1 cellular context compared by ENCODE assay signal in the genomic region with DNA sequence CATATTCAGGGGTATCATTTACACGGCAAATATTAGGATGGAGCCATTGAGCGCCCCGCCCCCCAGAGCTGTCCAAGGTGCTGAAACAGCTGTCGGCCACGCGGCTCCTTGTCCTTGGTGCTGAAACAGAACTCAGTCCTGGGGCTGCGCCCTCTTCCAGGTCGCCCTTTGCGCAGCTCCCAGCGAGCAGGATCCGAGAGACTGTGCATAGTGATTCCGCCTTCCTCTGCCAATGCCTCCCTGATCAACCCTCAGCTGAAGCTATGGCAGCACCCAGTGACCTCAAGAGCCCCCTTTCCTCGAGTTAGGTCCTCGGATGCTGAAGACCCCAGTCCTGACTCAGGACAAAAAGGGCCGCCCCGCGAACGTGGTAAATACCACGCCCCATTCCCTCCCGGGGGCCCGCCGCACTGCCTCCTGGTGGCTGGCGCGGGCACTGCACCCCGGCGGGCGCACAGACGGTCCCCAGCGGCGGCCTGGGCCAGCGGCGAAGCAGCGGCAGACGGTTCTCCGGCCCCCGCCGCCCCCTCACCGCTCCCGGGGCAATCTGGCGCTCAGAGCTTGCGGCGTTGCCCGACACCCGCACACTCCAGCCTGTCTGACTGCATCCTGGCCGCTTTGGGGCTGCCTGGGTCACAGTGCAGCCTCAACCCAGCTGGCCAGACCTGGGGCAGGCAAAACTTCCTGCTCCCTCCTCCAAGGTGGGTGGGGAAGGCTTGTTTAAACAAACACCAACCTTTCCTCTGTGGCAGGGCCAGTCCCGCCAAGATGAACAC.
TF ChIP-seq lines count a peak whose summit lies in the region.

No MANE protein-coding gene starts in this region.

TF ChIP-seq in HepG2, 621 proteins besides CTCF, POLR2A, EP300 and RAD21 (continued from another document and continues in another):
- TF ChIP-seq ETS1 (CRISPR knock-in tag; IDR thresholded peaks at IDR 0.05) (peak; percentile 100), YEATS4 (CRISPR knock-in tag; IDR thresholded peaks at IDR 0.05; ENCODE audit: borderline replicate concordance) (peak; percentile 91), ZNF230 (CRISPR knock-in tag; IDR thresholded peaks at IDR 0.05) (peak; percentile 100), ZNF775 (CRISPR knock-in tag; IDR thresholded peaks at IDR 0.05; ENCODE audit: borderline replicate concordance) (peak; percentile 99), ZNF619 (CRISPR knock-in tag; IDR thresholded peaks at IDR 0.05) (peak; percentile 99), ZNF549 (CRISPR knock-in tag; IDR thresholded peaks at IDR 0.05) (peak; percentile 97), MTF2 (CRISPR knock-in tag; IDR thresholded peaks at IDR 0.05; ENCODE audit: borderline replicate concordance) (peak; percentile 88; the same call in 1 of the 2 replicates), ZNF101 (CRISPR knock-in tag; IDR thresholded peaks at IDR 0.05; ENCODE audit: borderline replicate concordance, low read depth) (peak; percentile 100), HCFC1 (IDR thresholded peaks at IDR 0.05; ENCODE audit: low read depth, low read length) (no peak), ZMAT5 (CRISPR knock-in tag; IDR thresholded peaks at IDR 0.05; ENCODE audit: borderline replicate concordance, low read depth) (peak; percentile 99), PLRG1 (conservative IDR thresholded peaks at IDR 0.05) (no peak), RARA (CRISPR knock-in tag; IDR thresholded peaks at IDR 0.05) (peak; percentile 96), ZNF766 (CRISPR knock-in tag; IDR thresholded peaks at IDR 0.05; ENCODE audit: borderline replicate concordance) (peak; percentile 100), HMG20A (CRISPR knock-in tag; IDR thresholded peaks at IDR 0.05; ENCODE audit: borderline replicate concordance) (peak; percentile 92), IRF2 (CRISPR knock-in tag; IDR thresholded peaks at IDR 0.05) (peak; percentile 100), ZSCAN22 (CRISPR knock-in tag; IDR thresholded peaks at IDR 0.05) (peak; percentile 95), ZNF253 (CRISPR knock-in tag; IDR thresholded peaks at IDR 0.05; ENCODE audit: borderline replicate concordance) (peak; percentile 100), ZNF264 (CRISPR knock-in tag; IDR thresholded peaks at IDR 0.05) (peak; percentile 99), ZNF282 (IDR thresholded peaks at IDR 0.05; ENCODE audit: partially characterized antibody) (no peak), ZNF597 (CRISPR knock-in tag; IDR thresholded peaks at IDR 0.05) (no peak), DR1 (CRISPR knock-in tag; IDR thresholded peaks at IDR 0.05) (peak; percentile 96), PCBP1 (IDR thresholded peaks at IDR 0.05; ENCODE audit: borderline replicate concordance, low read depth, low read length) (no peak), AHR (CRISPR knock-in tag; IDR thresholded peaks at IDR 0.05) (peak; percentile 100), ZUFSP (CRISPR knock-in tag; IDR thresholded peaks at IDR 0.05; ENCODE audit: borderline replicate concordance) (peak; percentile 98), CCAR2 (optimal IDR thresholded peaks at IDR 0.05; ENCODE audit: low read depth, low read length) (no peak), ZIK1 (CRISPR knock-in tag; IDR thresholded peaks at IDR 0.05; ENCODE audit: borderline replicate concordance, low read depth) (peak; percentile 100), KLF13 (CRISPR knock-in tag; IDR thresholded peaks at IDR 0.05) (peak; percentile 100), TARDBP (CRISPR knock-in tag; IDR thresholded peaks at IDR 0.05) (peak; percentile 98), SP5 (CRISPR knock-in tag; IDR thresholded peaks at IDR 0.05; ENCODE audit: borderline replicate concordance, low read depth) (peak; percentile 98), FLYWCH1 (CRISPR knock-in tag; IDR thresholded peaks at IDR 0.05) (peak; percentile 100), HDAC1 (CRISPR knock-in tag; IDR thresholded peaks at IDR 0.05) (peak; percentile 99), MAF1 (CRISPR knock-in tag; IDR thresholded peaks at IDR 0.05; ENCODE audit: borderline replicate concordance) (peak; percentile 100), ZNF235 (CRISPR knock-in tag; IDR thresholded peaks at IDR 0.05; ENCODE audit: borderline replicate concordance) (peak; percentile 100), FIP1L1 (IDR thresholded peaks at IDR 0.05; ENCODE audit: borderline replicate concordance, insufficient read depth, low read depth, low read length) (no peak), MTA1 (CRISPR knock-in tag; IDR thresholded peaks at IDR 0.05; ENCODE audit: borderline replicate concordance) (peak; percentile 89; the same call in 1 of the 2 replicates), HMGXB3 (CRISPR knock-in tag; IDR thresholded peaks at IDR 0.05; ENCODE audit: borderline replicate concordance) (peak; percentile 99), ZNF572 (CRISPR knock-in tag; IDR thresholded peaks at IDR 0.05) (peak; percentile 98), NFKBIZ (CRISPR knock-in tag; IDR thresholded peaks at IDR 0.05) (peak; percentile 100), SNRNP70 (IDR thresholded peaks at IDR 0.05; ENCODE audit: low read depth, low read length) (no peak), ATF7-NPFF (CRISPR knock-in tag; IDR thresholded peaks at IDR 0.05; ENCODE audit: low read depth) (peak; percentile 100), GLMP (CRISPR knock-in tag; IDR thresholded peaks at IDR 0.05; ENCODE audit: borderline replicate concordance) (peak; percentile 99), ZNF543 (CRISPR knock-in tag; IDR thresholded peaks at IDR 0.05) (peak; percentile 100), HIVEP1 (CRISPR knock-in tag; IDR thresholded peaks at IDR 0.05) (peak; percentile 98)
- TF ChIP-seq, protein P1, sequence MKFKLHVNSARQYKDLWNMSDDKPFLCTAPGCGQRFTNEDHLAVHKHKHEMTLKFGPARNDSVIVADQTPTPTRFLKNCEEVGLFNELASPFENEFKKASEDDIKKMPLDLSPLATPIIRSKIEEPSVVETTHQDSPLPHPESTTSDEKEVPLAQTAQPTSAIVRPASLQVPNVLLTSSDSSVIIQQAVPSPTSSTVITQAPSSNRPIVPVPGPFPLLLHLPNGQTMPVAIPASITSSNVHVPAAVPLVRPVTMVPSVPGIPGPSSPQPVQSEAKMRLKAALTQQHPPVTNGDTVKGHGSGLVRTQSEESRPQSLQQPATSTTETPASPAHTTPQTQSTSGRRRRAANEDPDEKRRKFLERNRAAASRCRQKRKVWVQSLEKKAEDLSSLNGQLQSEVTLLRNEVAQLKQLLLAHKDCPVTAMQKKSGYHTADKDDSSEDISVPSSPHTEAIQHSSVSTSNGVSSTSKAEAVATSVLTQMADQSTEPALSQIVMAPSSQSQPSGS (CRISPR knock-in tag; IDR thresholded peaks at IDR 0.05): peak; percentile 99
- TF ChIP-seq, protein P2, sequence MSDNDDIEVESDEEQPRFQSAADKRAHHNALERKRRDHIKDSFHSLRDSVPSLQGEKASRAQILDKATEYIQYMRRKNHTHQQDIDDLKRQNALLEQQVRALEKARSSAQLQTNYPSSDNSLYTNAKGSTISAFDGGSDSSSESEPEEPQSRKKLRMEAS (IDR thresholded peaks at IDR 0.05): peak; percentile 99
- TF ChIP-seq, protein P3, sequence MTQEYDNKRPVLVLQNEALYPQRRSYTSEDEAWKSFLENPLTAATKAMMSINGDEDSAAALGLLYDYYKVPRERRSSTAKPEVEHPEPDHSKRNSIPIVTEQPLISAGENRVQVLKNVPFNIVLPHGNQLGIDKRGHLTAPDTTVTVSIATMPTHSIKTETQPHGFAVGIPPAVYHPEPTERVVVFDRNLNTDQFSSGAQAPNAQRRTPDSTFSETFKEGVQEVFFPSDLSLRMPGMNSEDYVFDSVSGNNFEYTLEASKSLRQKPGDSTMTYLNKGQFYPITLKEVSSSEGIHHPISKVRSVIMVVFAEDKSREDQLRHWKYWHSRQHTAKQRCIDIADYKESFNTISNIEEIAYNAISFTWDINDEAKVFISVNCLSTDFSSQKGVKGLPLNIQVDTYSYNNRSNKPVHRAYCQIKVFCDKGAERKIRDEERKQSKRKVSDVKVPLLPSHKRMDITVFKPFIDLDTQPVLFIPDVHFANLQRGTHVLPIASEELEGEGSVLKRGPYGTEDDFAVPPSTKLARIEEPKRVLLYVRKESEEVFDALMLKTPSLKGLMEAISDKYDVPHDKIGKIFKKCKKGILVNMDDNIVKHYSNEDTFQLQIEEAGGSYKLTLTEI (CRISPR knock-in tag; conservative IDR thresholded peaks at IDR 0.05): peak; percentile 86
- TF ChIP-seq, protein P4, sequence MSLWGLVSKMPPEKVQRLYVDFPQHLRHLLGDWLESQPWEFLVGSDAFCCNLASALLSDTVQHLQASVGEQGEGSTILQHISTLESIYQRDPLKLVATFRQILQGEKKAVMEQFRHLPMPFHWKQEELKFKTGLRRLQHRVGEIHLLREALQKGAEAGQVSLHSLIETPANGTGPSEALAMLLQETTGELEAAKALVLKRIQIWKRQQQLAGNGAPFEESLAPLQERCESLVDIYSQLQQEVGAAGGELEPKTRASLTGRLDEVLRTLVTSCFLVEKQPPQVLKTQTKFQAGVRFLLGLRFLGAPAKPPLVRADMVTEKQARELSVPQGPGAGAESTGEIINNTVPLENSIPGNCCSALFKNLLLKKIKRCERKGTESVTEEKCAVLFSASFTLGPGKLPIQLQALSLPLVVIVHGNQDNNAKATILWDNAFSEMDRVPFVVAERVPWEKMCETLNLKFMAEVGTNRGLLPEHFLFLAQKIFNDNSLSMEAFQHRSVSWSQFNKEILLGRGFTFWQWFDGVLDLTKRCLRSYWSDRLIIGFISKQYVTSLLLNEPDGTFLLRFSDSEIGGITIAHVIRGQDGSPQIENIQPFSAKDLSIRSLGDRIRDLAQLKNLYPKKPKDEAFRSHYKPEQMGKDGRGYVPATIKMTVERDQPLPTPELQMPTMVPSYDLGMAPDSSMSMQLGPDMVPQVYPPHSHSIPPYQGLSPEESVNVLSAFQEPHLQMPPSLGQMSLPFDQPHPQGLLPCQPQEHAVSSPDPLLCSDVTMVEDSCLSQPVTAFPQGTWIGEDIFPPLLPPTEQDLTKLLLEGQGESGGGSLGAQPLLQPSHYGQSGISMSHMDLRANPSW (CRISPR knock-in tag; IDR thresholded peaks at IDR 0.05; ENCODE audit: borderline replicate concordance): peak; percentile 99
